1 cellular context compared by ENCODE assay signal in the genomic region with DNA sequence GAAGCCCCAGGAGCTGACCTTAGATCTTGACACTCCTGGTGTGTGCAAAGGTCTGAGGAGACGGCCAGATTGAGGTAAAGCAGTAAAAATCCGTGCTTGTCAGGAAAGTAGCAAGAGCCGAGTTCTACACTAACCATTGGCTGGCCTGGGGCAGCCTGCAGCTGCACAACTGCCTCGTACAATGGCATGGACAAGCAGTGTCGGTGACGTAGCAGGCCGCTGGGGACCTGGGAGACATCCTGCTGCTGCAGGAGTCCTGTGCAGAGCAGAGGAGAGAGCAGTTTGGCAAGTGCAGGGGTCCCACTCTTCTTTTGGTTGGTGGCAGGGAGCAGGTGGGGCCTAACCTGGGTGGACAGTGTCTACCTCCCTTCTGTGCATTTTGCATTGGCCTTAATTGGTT.
TF ChIP-seq lines count a peak whose summit lies in the region.

No MANE protein-coding gene starts in this region.

TF ChIP-seq in H1, 55 proteins besides CTCF, POLR2A, EP300 and RAD21:
- no peak for TF ChIP-seq CHD7 (IDR thresholded peaks at IDR 0.05; ENCODE audit: insufficient replicate concordance, low read length)
- TF ChIP-seq MAX (IDR thresholded peaks at IDR 0.05): no peak
- no peak for TF ChIP-seq ZNF274 (IDR thresholded peaks at IDR 0.05; ENCODE audit: borderline replicate concordance, extremely low read depth, low read length)
- no peak for TF ChIP-seq KDM4A (IDR thresholded peaks at IDR 0.05; ENCODE audit: low read depth, low read length, severe bottlenecking)
